In the genomic region with DNA sequence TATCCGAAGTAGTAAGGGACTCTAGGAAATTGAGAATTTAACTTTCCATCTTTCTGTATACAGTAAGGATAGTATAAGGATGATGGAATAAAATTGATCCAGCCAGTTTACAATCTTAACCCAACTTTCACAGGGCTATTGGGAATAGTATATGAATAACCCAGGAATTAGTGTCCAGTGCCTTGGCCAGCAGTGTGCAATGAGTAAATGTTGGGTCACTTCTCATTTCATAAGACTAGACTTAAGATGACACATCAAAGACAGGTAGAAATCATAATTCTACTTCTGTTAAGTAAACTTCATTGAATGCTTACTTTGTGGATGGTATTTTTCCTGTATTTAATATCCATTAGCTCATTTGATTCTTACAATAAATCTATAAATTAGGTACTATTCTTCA, we compare ENCODE assay signal across 24 cellular contexts.
"Had no signal": no experiment of that assay in that cellular context is flagged by ENCODE, and none has a peak within 500 bp of the region (broad histone marks: within the 10 kb centered on the region; RNA-seq: fewer than 3 reads in every experiment).

No MANE protein-coding gene starts in this region.

- H2AFZ ChIP-seq: hepatocyte, neural progenitor cell had no signal

- ATAC-seq: foreskin keratinocyte; gastroesophageal sphincter; heart left ventricle; left cardiac atrium; left lung; naive thymus-derived CD4-positive, alpha-beta T cell; sciatic nerve; stimulated activated naive B cell treated with anti-CD40 and anti-IgM and Interleukin-4, amounts not matched to agents 10 μg/mL and 1 μg/mL and 100 μg/mL, for 72 hours; upper lobe of right lung had no signal

- H3K27me3 ChIP-seq: esophagus squamous epithelium, foreskin keratinocyte, gastroesophageal sphincter, heart left ventricle, hepatocyte, left lung, neural progenitor cell, right atrium auricular region, spleen, transverse colon, upper lobe of right lung, uterus had no signal

- H3K27ac ChIP-seq: esophagus squamous epithelium, foreskin keratinocyte, gastroesophageal sphincter, heart left ventricle, hepatocyte, left lung, neural progenitor cell, prostate gland, right atrium auricular region, skin epidermis, spleen, transverse colon, upper lobe of right lung, uterus had no signal

- H3K4me2 ChIP-seq: hepatocyte, neural progenitor cell had no signal

- H3K36me3 ChIP-seq: esophagus squamous epithelium, gastroesophageal sphincter, heart left ventricle, left lung, neural progenitor cell, prostate gland, right atrium auricular region, spleen, transverse colon, upper lobe of right lung, uterus had no signal

- H3K9me3 ChIP-seq: gastroesophageal sphincter, prostate gland, right atrium auricular region, upper lobe of right lung, uterus had no signal

- H3K4me1 ChIP-seq: esophagus squamous epithelium, foreskin keratinocyte, gastroesophageal sphincter, heart left ventricle, left lung, neural progenitor cell, prostate gland, right atrium auricular region, spleen, transverse colon, upper lobe of right lung, uterus had no signal

- DNase-seq: dermis blood vessel endothelial cell; effector memory CD4-positive, alpha-beta T cell; erythroblast; esophagus squamous epithelium; foreskin keratinocyte; heart left ventricle; left cardiac atrium; left lung; mesendoderm; midbrain; naive thymus-derived CD4-positive, alpha-beta T cell; spleen; stimulated activated CD4-positive, alpha-beta T cell treated with anti-CD3 and anti-CD28 coated beads, Interleukin-4, amount 100 ng/mL, for 4 hours; stimulated activated naive B cell treated with anti-CD40 and anti-IgM and Interleukin-4, amounts not matched to agents 10 μg/mL and 1 μg/mL and 100 μg/mL, for 72 hours; transverse colon; upper lobe of right lung; uterus had no signal

- H3K4me3 ChIP-seq: esophagus squamous epithelium, gastroesophageal sphincter, heart left ventricle, hepatocyte, left lung, neural progenitor cell, prostate gland, right atrium auricular region, skin epidermis, spleen, transverse colon, upper lobe of right lung, uterus had no signal

- H3K79me2 ChIP-seq: hepatocyte had no signal
